ENCODE assay signal across 34 cellular contexts in genomic region chr3:2823437-2824211, GRCh38.
"Had no signal": no experiment of that assay in that cellular context is flagged by ENCODE, and none has a peak within 500 bp of the region (broad histone marks: within the 10 kb centered on the region; RNA-seq: fewer than 3 reads in every experiment).

No MANE protein-coding gene starts in this region.

- H3K4me1 Mint-ChIP-seq: activated B cell treated with CpG ODN at 0.5 μM for 24 hours; activated CD4-positive, alpha-beta T cell treated with anti-CD3 and anti-CD28 coated beads, Interleukin-2, amount 10 ng/mL, durations not matched to agents 24 days and 14 days; activated CD8-positive, alpha-beta memory T cell treated with anti-CD3 and anti-CD28 coated beads, Interleukin-2, amount 10 ng/mL, durations not matched to agents 7 days and 5 days; activated naive CD4-positive, alpha-beta T cell treated with anti-CD3 and anti-CD28 coated beads, Interleukin-2, amount 10 ng/mL, durations not matched to agents 7 days and 5 days; activated naive CD4-positive, alpha-beta T cell treated with anti-CD3 and anti-CD28 coated beads, Interleukin-2, amount 50 U/mL, for 24 hours; activated naive CD8-positive, alpha-beta T cell treated with anti-CD3 and anti-CD28 coated beads, Interleukin-2, amount 10 ng/mL, durations not matched to agents 7 days and 5 days; activated naive CD8-positive, alpha-beta T cell treated with anti-CD3 and anti-CD28 coated beads, Interleukin-2, amount 50 U/mL, for 24 hours had no signal

- H3K27me3 Mint-ChIP-seq: activated B cell treated with CpG ODN at 0.5 μM for 24 hours; activated CD4-positive, alpha-beta memory T cell treated with anti-CD3 and anti-CD28 coated beads for 36 hours; activated CD4-positive, alpha-beta T cell treated with anti-CD3 and anti-CD28 coated beads, Interleukin-2, amount 10 ng/mL, durations not matched to agents 24 days and 14 days; activated CD8-positive, alpha-beta memory T cell treated with anti-CD3 and anti-CD28 coated beads, Interleukin-2, amount 10 ng/mL, durations not matched to agents 7 days and 5 days; activated naive CD4-positive, alpha-beta T cell treated with anti-CD3 and anti-CD28 coated beads, Interleukin-2, amount 10 ng/mL, durations not matched to agents 7 days and 5 days; activated naive CD4-positive, alpha-beta T cell treated with anti-CD3 and anti-CD28 coated beads, Interleukin-2, amount 50 U/mL, for 24 hours; activated naive CD8-positive, alpha-beta T cell treated with anti-CD3 and anti-CD28 coated beads, Interleukin-2, amount 10 ng/mL, durations not matched to agents 7 days and 5 days; activated naive CD8-positive, alpha-beta T cell treated with anti-CD3 and anti-CD28 coated beads, Interleukin-2, amount 50 U/mL, for 24 hours; brain had no signal

- H3K27me3 ChIP-seq: cardiac muscle cell had no signal

- H3K27ac ChIP-seq: cardiac muscle cell, VCaP had no signal

- H3K27ac Mint-ChIP-seq: activated B cell treated with CpG ODN at 0.5 μM for 24 hours; activated CD4-positive, alpha-beta memory T cell treated with anti-CD3 and anti-CD28 coated beads for 36 hours; activated CD4-positive, alpha-beta T cell treated with anti-CD3 and anti-CD28 coated beads, Interleukin-2, amount 10 ng/mL, durations not matched to agents 24 days and 14 days; activated CD8-positive, alpha-beta memory T cell treated with anti-CD3 and anti-CD28 coated beads, Interleukin-2, amount 10 ng/mL, durations not matched to agents 7 days and 5 days; activated CD8-positive, alpha-beta T cell treated with anti-CD3 and anti-CD28 coated beads for 36 hours; activated naive CD4-positive, alpha-beta T cell treated with anti-CD3 and anti-CD28 coated beads, Interleukin-2, amount 10 ng/mL, durations not matched to agents 7 days and 5 days; activated naive CD4-positive, alpha-beta T cell treated with anti-CD3 and anti-CD28 coated beads, Interleukin-2, amount 50 U/mL, for 24 hours; activated naive CD8-positive, alpha-beta T cell; activated naive CD8-positive, alpha-beta T cell treated with anti-CD3 and anti-CD28 coated beads, Interleukin-2, amount 10 ng/mL, durations not matched to agents 7 days and 5 days; activated naive CD8-positive, alpha-beta T cell treated with anti-CD3 and anti-CD28 coated beads, Interleukin-2, amount 50 U/mL, for 24 hours; activated T-cell treated with anti-CD3 and anti-CD28 coated beads, Interleukin-2, amount 50 U/mL, for 24 hours; activated T-helper 2 cell treated with anti-CD3 and anti-CD28 coated beads, Interferon-gamma antibody, Interleukin-2, Interleukin-4, amounts not matched to agents 10 μg/mL and 5 μg/mL and 100 μg/mL, durations not matched to agents 14 hours and 24 hours and 36 hours; T-helper 1 cell treated with Interleukin-12 subunit alpha and Interleukin-12 subunit beta and Interleukin-4 antibody, amounts not matched to agents 30 μg/mL and 1 μg/mL, for 36 hours; T-helper 2 cell treated with Interferon-gamma antibody and Interleukin-4, amounts not matched to agents 5 μg/mL and 100 μg/mL, for 36 hours had no signal

- ATAC-seq: activated CD8-positive, alpha-beta memory T cell treated with anti-CD3 and anti-CD28 coated beads, Interleukin-2, amount 10 ng/mL, durations not matched to agents 7 days and 5 days; activated CD8-positive, alpha-beta T cell treated with anti-CD3 and anti-CD28 coated beads for 36 hours; activated naive CD8-positive, alpha-beta T cell treated with anti-CD3 and anti-CD28 coated beads, Interleukin-2, amount 50 U/mL, for 24 hours had no signal

- H3K4me3 ChIP-seq: cardiac muscle cell had no signal

- H3K36me3 ChIP-seq: cardiac muscle cell had no signal

- H3K36me3 Mint-ChIP-seq: activated CD4-positive, alpha-beta memory T cell treated with anti-CD3 and anti-CD28 coated beads for 36 hours; activated CD8-positive, alpha-beta memory T cell treated with anti-CD3 and anti-CD28 coated beads, Interleukin-2, amount 10 ng/mL, durations not matched to agents 7 days and 5 days; activated naive CD4-positive, alpha-beta T cell treated with anti-CD3 and anti-CD28 coated beads, Interleukin-2, amount 10 ng/mL, durations not matched to agents 7 days and 5 days; activated naive CD4-positive, alpha-beta T cell treated with anti-CD3 and anti-CD28 coated beads, Interleukin-2, amount 50 U/mL, for 24 hours; activated naive CD8-positive, alpha-beta T cell; activated naive CD8-positive, alpha-beta T cell treated with anti-CD3 and anti-CD28 coated beads, Interleukin-2, amount 10 ng/mL, durations not matched to agents 7 days and 5 days had no signal

- FAIRE-seq: bronchial epithelial cell, TTC549 had no signal

- H3K4me3 Mint-ChIP-seq: activated B cell treated with CpG ODN at 0.5 μM for 24 hours; activated CD4-positive, alpha-beta memory T cell treated with anti-CD3 and anti-CD28 coated beads for 36 hours; activated CD4-positive, alpha-beta T cell treated with anti-CD3 and anti-CD28 coated beads, Interleukin-2, amount 10 ng/mL, durations not matched to agents 24 days and 14 days; activated CD8-positive, alpha-beta memory T cell treated with anti-CD3 and anti-CD28 coated beads, Interleukin-2, amount 10 ng/mL, durations not matched to agents 7 days and 5 days; activated CD8-positive, alpha-beta T cell treated with anti-CD3 and anti-CD28 coated beads for 36 hours; activated naive CD4-positive, alpha-beta T cell treated with anti-CD3 and anti-CD28 coated beads, Interleukin-2, amount 10 ng/mL, durations not matched to agents 7 days and 5 days; activated naive CD4-positive, alpha-beta T cell treated with anti-CD3 and anti-CD28 coated beads, Interleukin-2, amount 50 U/mL, for 24 hours; activated naive CD8-positive, alpha-beta T cell; activated naive CD8-positive, alpha-beta T cell treated with anti-CD3 and anti-CD28 coated beads, Interleukin-2, amount 10 ng/mL, durations not matched to agents 7 days and 5 days; activated naive CD8-positive, alpha-beta T cell treated with anti-CD3 and anti-CD28 coated beads, Interleukin-2, amount 50 U/mL, for 24 hours; activated T-cell treated with anti-CD3 and anti-CD28 coated beads, Interleukin-2, amount 50 U/mL, for 24 hours; brain; T-helper 1 cell treated with Interleukin-12 subunit alpha and Interleukin-12 subunit beta and Interleukin-4 antibody, amounts not matched to agents 30 μg/mL and 1 μg/mL, for 36 hours; T-helper 2 cell treated with Interferon-gamma antibody and Interleukin-4, amounts not matched to agents 5 μg/mL and 100 μg/mL, for 36 hours had no signal

- H3K9me3 Mint-ChIP-seq: activated B cell treated with CpG ODN at 0.5 μM for 24 hours; activated CD4-positive, alpha-beta memory T cell treated with anti-CD3 and anti-CD28 coated beads for 36 hours; activated CD4-positive, alpha-beta T cell treated with anti-CD3 and anti-CD28 coated beads, Interleukin-2, amount 10 ng/mL, durations not matched to agents 24 days and 14 days; activated CD8-positive, alpha-beta T cell treated with anti-CD3 and anti-CD28 coated beads for 36 hours; activated naive CD4-positive, alpha-beta T cell treated with anti-CD3 and anti-CD28 coated beads, Interleukin-2, amount 10 ng/mL, durations not matched to agents 7 days and 5 days; activated naive CD4-positive, alpha-beta T cell treated with anti-CD3 and anti-CD28 coated beads, Interleukin-2, amount 50 U/mL, for 24 hours; activated naive CD8-positive, alpha-beta T cell treated with anti-CD3 and anti-CD28 coated beads, Interleukin-2, amount 10 ng/mL, durations not matched to agents 7 days and 5 days; activated naive CD8-positive, alpha-beta T cell treated with anti-CD3 and anti-CD28 coated beads, Interleukin-2, amount 50 U/mL, for 24 hours; activated T-cell treated with anti-CD3 and anti-CD28 coated beads, Interleukin-2, amount 50 U/mL, for 24 hours; activated T-helper 2 cell treated with anti-CD3 and anti-CD28 coated beads, Interferon-gamma antibody, Interleukin-2, Interleukin-4, amounts not matched to agents 10 μg/mL and 5 μg/mL and 100 μg/mL, durations not matched to agents 14 hours and 24 hours and 36 hours; T-helper 1 cell treated with Interleukin-12 subunit alpha and Interleukin-12 subunit beta and Interleukin-4 antibody, amounts not matched to agents 30 μg/mL and 1 μg/mL, for 36 hours; T-helper 2 cell treated with Interferon-gamma antibody and Interleukin-4, amounts not matched to agents 5 μg/mL and 100 μg/mL, for 36 hours had no signal

- DNase-seq: activated B cell treated with CpG ODN at 0.5 μM for 24 hours; activated CD4-positive, alpha-beta memory T cell treated with anti-CD3 and anti-CD28 coated beads for 36 hours; activated CD4-positive, alpha-beta T cell treated with anti-CD3 and anti-CD28 coated beads for 4 hours; activated CD4-positive, alpha-beta T cell treated with anti-CD3 and anti-CD28 coated beads, Interleukin-2, amount 10 ng/mL, durations not matched to agents 24 days and 14 days; activated CD4-positive, alpha-beta T cell treated with anti-CD3 and anti-CD28 coated beads, Interleukin-2, amount 50 U/mL, for 1 hour; activated CD4-positive, alpha-beta T cell treated with anti-CD3 and anti-CD28 coated beads, Interleukin-2, amount 50 U/mL, for 4 hours; activated CD4-positive, CD25-positive, alpha-beta regulatory T cell treated with anti-CD3 and anti-CD28 coated beads, Interleukin-2, amount 50 U/mL, for 72 hours; activated CD8-positive, alpha-beta memory T cell treated with anti-CD3 and anti-CD28 coated beads for 24 hours; activated CD8-positive, alpha-beta memory T cell treated with anti-CD3 and anti-CD28 coated beads, Interleukin-2, amount 10 ng/mL, durations not matched to agents 7 days and 5 days; activated CD8-positive, alpha-beta memory T cell treated with anti-CD3 and anti-CD28 coated beads, Interleukin-2, amount 50 U/mL, for 48 hours; activated CD8-positive, alpha-beta T cell treated with anti-CD3 and anti-CD28 coated beads for 36 hours; activated effector memory CD4-positive, alpha-beta T cell treated with Interleukin-2 at 50 U/mL for 16 hours; activated gamma-delta T cell; activated naive CD4-positive, alpha-beta T cell treated with anti-CD3 and anti-CD28 coated beads, Interleukin-2, amount 10 ng/mL, durations not matched to agents 7 days and 5 days; activated naive CD4-positive, alpha-beta T cell treated with Interleukin-2 at 50 U/mL for 16 hours; activated naive CD8-positive, alpha-beta T cell treated with anti-CD3 and anti-CD28 coated beads, Interleukin-2, amount 10 ng/mL, durations not matched to agents 7 days and 5 days; activated naive CD8-positive, alpha-beta T cell treated with anti-CD3 and anti-CD28 coated beads, Interleukin-2, amount 50 U/mL, for 24 hours; activated T-cell treated with anti-CD3 and anti-CD28 coated beads, Interleukin-2, amount 50 U/mL, for 24 hours; activated T-cell treated with anti-CD3 and anti-CD28 coated beads, Interleukin-2, amount 50 U/mL, for 48 hours; aorta; central memory CD4-positive, alpha-beta T cell; T-helper 1 cell; T-helper 2 cell; T-helper 9 cell had no signal
